In the genomic region with DNA sequence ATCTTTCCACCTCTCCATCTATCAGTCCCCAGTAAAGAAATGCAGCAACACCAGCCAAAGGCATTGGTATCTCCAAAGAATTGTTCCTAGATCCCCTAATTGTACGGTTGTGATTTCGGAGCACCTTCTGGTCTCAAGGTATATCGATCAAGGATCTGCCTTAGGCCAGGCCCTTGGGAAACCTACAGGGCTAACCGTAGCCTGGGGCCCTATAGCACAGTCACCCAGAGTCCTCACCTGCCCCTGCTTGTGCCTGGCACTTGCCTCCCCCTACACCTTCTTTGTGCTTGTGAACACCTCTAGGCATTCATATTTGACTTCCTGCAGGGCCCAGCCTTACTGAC, we compare ENCODE assay signal across 9 cellular contexts. TPM values are rescaled to one million over a fixed set of nuclear protein-coding genes. Genes with fewer than 3 reads are reported as not detected.
DNase-seq lines count a peak whose midpoint lies in the region; ATAC-seq, FAIRE-seq and TF ChIP-seq lines count a peak whose summit lies in the region.
"Had no signal": no experiment of that assay in that cellular context is flagged by ENCODE, and none has a peak within 500 bp of the region (broad histone marks: within the 10 kb centered on the region; RNA-seq: fewer than 3 reads in every experiment).

No MANE protein-coding gene starts in this region.

- H3K36me3 Mint-ChIP-seq in central memory CD8-positive, alpha-beta T cell (ENCODE audit: insufficient read depth), result peaks cover 78% of the 10 kb centered on the region
- H3K36me3 Mint-ChIP-seq in naive thymus-derived CD4-positive, alpha-beta T cell, result peaks cover 28 to 56% (median 37%) of the 10 kb centered on the region in 5 donors

- no peak for ATAC-seq in A549
- no peak for ATAC-seq in central memory CD8-positive, alpha-beta T cell (replicated peaks; ENCODE audit: extremely low read depth, poor library complexity, severe bottlenecking)
- no peak for ATAC-seq in naive thymus-derived CD4-positive, alpha-beta T cell

- FAIRE-seq in A549 (lab: Jason Lieb, UNC), result no peak
- FAIRE-seq: endometrium had no signal

- H3K4me1 Mint-ChIP-seq in central memory CD8-positive, alpha-beta T cell, result peaks cover 61% of the 10 kb centered on the region
- peaks cover 29 to 71% (median 54%) of the 10 kb centered on the region in 7 donors for H3K4me1 Mint-ChIP-seq in naive thymus-derived CD4-positive, alpha-beta T cell

- no peak for TF ChIP-seq EP300 in A549 (IDR thresholded peaks at IDR 0.05)

- H3K27ac ChIP-seq in A549, result peak overlapping the region; percentile 82 to 84
- peak overlapping the region; percentile 61 for H3K27ac ChIP-seq in HEK293 (ENCODE audit: extremely low read depth, low read depth, low read length)
- peak overlapping the region; percentile 33 for H3K27ac ChIP-seq in naive thymus-derived CD4-positive, alpha-beta T cell (ENCODE audit: low read depth, low read length)

- CTCF ChIA-PET in A549 (lab: Yijun Ruan, JAX), result interaction anchor here (1.0 to 12.0 kb wide), 5 partner anchors 8 to 167 kb away, joined by 3 to 160 read pairs (median 4); a partner anchor contains a TSS
- CTCF ChIA-PET in HEK293 (lab: Yijun Ruan, JAX), result interaction anchor here (0.7 to 2.1 kb wide), 6 partner anchors 12 to 161 kb away, joined by 3 to 8 read pairs (median 4); a partner anchor contains a TSS
- CTCF ChIA-PET in naive thymus-derived CD4-positive, alpha-beta T cell (lab: Charles Lee), result interaction anchor here (7.2 kb wide), 1 partner anchor 20 kb away, joined by 70 read pairs; a partner anchor contains a TSS

- 77% methylated on average over 4 of the region's 4 CpGs for WGBS in A549 (ENCODE audit: missing lambda C conversion rate)

- no peak; the same call in 2 of the 3 replicates for TF ChIP-seq CTCF in A549 (IDR thresholded peaks at IDR 0.05)
- TF ChIP-seq CTCF in HEK293 (tag by site-specific recombination; IDR thresholded peaks at IDR 0.05), result no peak

- DNase-seq in A549 (ENCODE audit: low read depth in 1 of 2, low spot score in 1 of 2) (no peak), middle frontal gyrus (ENCODE audit: extremely low spot score, low spot score) (no peak), NCI-H2227 (lab: John Stamatoyannopoulos, UW; ENCODE audit: unreplicated experiment) (no peak), globus pallidus (ENCODE audit: low spot score) (no peak)
- no peak for DNase-seq in central memory CD8-positive, alpha-beta T cell (ENCODE audit: low spot score in 2 of 2)
- no peak for DNase-seq in naive thymus-derived CD4-positive, alpha-beta T cell
- no peak for DNase-seq in stimulated activated CD4-positive, alpha-beta T cell treated with anti-CD3 and anti-CD28 coated beads, Interleukin-2, amount 100 ng/mL, for 48 hours

- no peaks in the 10 kb centered on the region for H3K27me3 ChIP-seq in naive thymus-derived CD4-positive, alpha-beta T cell (ENCODE audit: control insufficient read depth in 2 of 2, insufficient read depth in 2 of 2, low read length in 2 of 2)

- H3K4me3 ChIP-seq in A549 (peak overlapping the region; percentile 46), HEK293 (ENCODE audit: low read depth, low read length) (peak overlapping the region; percentile 21)
- no peak overlapping the region for H3K4me3 ChIP-seq in naive thymus-derived CD4-positive, alpha-beta T cell (ENCODE audit: low read length)

- peak overlapping the region; percentile 98 for H3K27ac Mint-ChIP-seq in central memory CD8-positive, alpha-beta T cell (ENCODE audit: low read depth)
- peak overlapping the region; percentile 77 to 100 (median 91) for H3K27ac Mint-ChIP-seq in naive thymus-derived CD4-positive, alpha-beta T cell

- H3K9me3 Mint-ChIP-seq in central memory CD8-positive, alpha-beta T cell, result peaks cover 6% of the 10 kb centered on the region
- peaks cover 0 to 21% (median 0%) of the 10 kb centered on the region in 11 donors for H3K9me3 Mint-ChIP-seq in naive thymus-derived CD4-positive, alpha-beta T cell

- peaks cover 19% of the 10 kb centered on the region for H3K27me3 Mint-ChIP-seq in central memory CD8-positive, alpha-beta T cell
- peaks cover 0 to 6% (median 0%) of the 10 kb centered on the region in 5 donors for H3K27me3 Mint-ChIP-seq in naive thymus-derived CD4-positive, alpha-beta T cell

- peak overlapping the region; percentile 79 for H3K4me2 ChIP-seq in A549

- POLR2A ChIA-PET in A549 (lab: Yijun Ruan, JAX) (interaction anchor here (1.7 to 7.9 kb wide), 4 partner anchors 17 to 68 kb away, joined by 5 to 159 read pairs (median 26); a partner anchor contains a TSS), HEK293 (lab: Yijun Ruan, JAX) (interaction anchor here (0.6 to 9.6 kb wide), 7 partner anchors 12 to 108 kb away, joined by 3 to 218 read pairs (median 4); a partner anchor contains a TSS)
- POLR2A ChIA-PET in naive thymus-derived CD4-positive, alpha-beta T cell (lab: Charles Lee), result interaction anchor here (1.2 to 10.9 kb wide), 6 partner anchors 8 to 88 kb away, joined by 3 to 436 read pairs (median 124); a partner anchor contains a TSS

- H3K4me3 Mint-ChIP-seq in central memory CD8-positive, alpha-beta T cell, result peak overlapping the region; percentile 77
- peak overlapping the region in 8 of 10 donors; percentile 17 to 70 (median 60) for H3K4me3 Mint-ChIP-seq in naive thymus-derived CD4-positive, alpha-beta T cell

- H3K9me3 ChIP-seq in A549 (no peaks in the 10 kb centered on the region), HEK293 (ENCODE audit: control insufficient read depth, insufficient read depth, low read depth, low read length) (no peaks in the 10 kb centered on the region)
- H3K9me3 ChIP-seq in naive thymus-derived CD4-positive, alpha-beta T cell (ENCODE audit: control insufficient read depth in 2 of 3, low read length in 3 of 3), result no peaks in the 10 kb centered on the region

- peaks cover 24 to 52% of the 10 kb centered on the region in 2 experiments for H3K36me3 ChIP-seq in HEK293 (ENCODE audit: control insufficient read depth in 2 of 2, insufficient read depth in 1 of 2, low read length in 2 of 2)
- peaks cover 40 to 53% (median 44%) of the 10 kb centered on the region in 3 experiments for H3K36me3 ChIP-seq in naive thymus-derived CD4-positive, alpha-beta T cell (ENCODE audit: control insufficient read depth in 2 of 3, insufficient read depth in 3 of 3, low read length in 3 of 3)

- TF ChIP-seq POLR2A in A549 (IDR thresholded peaks at IDR 0.05; ENCODE audit: low read length), result no peak

- intact Hi-C loops in naive thymus-derived CD4-positive, alpha-beta T cell (cut with micrococcal nuclease), result loop anchor here (10.0 kb wide), 5 partner anchors 158 to 1212 kb away; a partner anchor contains a TSS

- no peak for TF ChIP-seq RAD21 in A549 (conservative IDR thresholded peaks at IDR 0.05 in 1 of 2, IDR thresholded peaks at IDR 0.05 in 1 of 2)

- H3K4me1 ChIP-seq in A549, result peaks cover 22% of the 10 kb centered on the region
- H3K4me1 ChIP-seq in HEK293 (ENCODE audit: control insufficient read depth, insufficient read depth, low read length), result peaks cover 12% of the 10 kb centered on the region
- peaks cover 23 to 26% of the 10 kb centered on the region in 2 donors for H3K4me1 ChIP-seq in naive thymus-derived CD4-positive, alpha-beta T cell (ENCODE audit: control insufficient read depth in 2 of 2, insufficient read depth in 2 of 2, low read length in 2 of 2)

TF ChIP-seq in HEK293, 187 proteins besides CTCF, POLR2A, EP300 and RAD21 (continues in another document):
- no peak for TF ChIP-seq FEZF1 (tag by site-specific recombination; IDR thresholded peaks at IDR 0.05)
- TF ChIP-seq ZNF169 (tag by site-specific recombination; IDR thresholded peaks at IDR 0.05), result 0 out of 2 replicates have a peak, but pooled peaks have one; percentile 3

RNA-seq across cellular contexts. Expression of a gene that starts 16.8 kb away (rescaled TPM):
- polyA plus RNA-seq in A549 (2011; rRNA removed) (51.0 and 59.5 TPM in 2 replicates), A549 (2017; fragmentation: RNase III; extraction: RNeasy Plus Mini Kit Qiagen cat#74134 plus additional on column Dnase treatment) (124 to 137 TPM (median 130 TPM) in 3 replicates)
- polyA plus RNA-seq in A549 (2012; cell fraction: cytosol; rRNA removed), result 161 and 188 TPM in 2 replicates
- polyA plus RNA-seq in A549 (2012; cell fraction: nucleus; rRNA removed), result 627 and 727 TPM in 2 replicates
- 58.8 and 80.3 TPM in 2 replicates for polyA minus RNA-seq in A549 (2011; rRNA and poly(A)+ RNA removed)
- 10 to 100 TPM in 1 of 5 experiments, 1 to 10 TPM in 4; 1.1 to 97.7 (median 1.3) TPM for total RNA-seq in naive thymus-derived CD4-positive, alpha-beta T cell
- not detected for polyA plus RNA-seq in naive thymus-derived CD4-positive, alpha-beta T cell

RNA-seq across cellular contexts. Expression of a gene that starts 20.6 kb away (rescaled TPM):
- polyA plus RNA-seq in A549 (2011; rRNA removed) (21.9 and 32.7 TPM in 2 replicates), A549 (2017; fragmentation: RNase III; extraction: RNeasy Plus Mini Kit Qiagen cat#74134 plus additional on column Dnase treatment) (14.9 to 21.7 TPM (median 19.7 TPM) in 3 replicates)
- 15.5 and 16.9 TPM in 2 replicates for polyA plus RNA-seq in A549 (2012; cell fraction: cytosol; rRNA removed)
- 77.7 and 112 TPM in 2 replicates for polyA plus RNA-seq in A549 (2012; cell fraction: nucleus; rRNA removed)
- polyA minus RNA-seq in A549 (2011; rRNA and poly(A)+ RNA removed), result 51.7 and 53.5 TPM in 2 replicates
- total RNA-seq in naive thymus-derived CD4-positive, alpha-beta T cell, result 100 to 1,000 TPM; 124 to 366 (median 305) TPM
- 10 to 100 TPM; 25.1 to 32.7 TPM for polyA plus RNA-seq in naive thymus-derived CD4-positive, alpha-beta T cell

RNA-seq across cellular contexts. Expression of a gene that starts 21.9 kb away (rescaled TPM):
- 51.9 and 64.5 TPM in 2 replicates for polyA plus RNA-seq in A549 (2011; rRNA removed)
- polyA plus RNA-seq in A549 (2012; cell fraction: cytosol; rRNA removed), result 53.2 and 60.4 TPM in 2 replicates
- 320 and 331 TPM in 2 replicates for polyA plus RNA-seq in A549 (2012; cell fraction: nucleus; rRNA removed)
- polyA plus RNA-seq in A549 (2017; fragmentation: RNase III; extraction: RNeasy Plus Mini Kit Qiagen cat#74134 plus additional on column Dnase treatment), result 58.2 to 60.1 TPM (median 59.2 TPM) in 3 replicates
- 118 and 167 TPM in 2 replicates for polyA minus RNA-seq in A549 (2011; rRNA and poly(A)+ RNA removed)
- 10 to 100 TPM; 31.6 to 68.9 (median 31.9) TPM for total RNA-seq in naive thymus-derived CD4-positive, alpha-beta T cell
- polyA plus RNA-seq in naive thymus-derived CD4-positive, alpha-beta T cell, result 10 to 100 TPM; 15.2 to 17.4 TPM

RNA-seq across cellular contexts. Expression of a gene that starts 37.2 kb away (rescaled TPM):
- polyA plus RNA-seq in A549 (2011; rRNA removed) (3.0 and 3.3 TPM in 2 replicates), A549 (2017; fragmentation: RNase III; extraction: RNeasy Plus Mini Kit Qiagen cat#74134 plus additional on column Dnase treatment) (4.1 to 6.6 TPM (median 6.1 TPM) in 3 replicates)
- 4.7 and 6.0 TPM in 2 replicates for polyA plus RNA-seq in A549 (2012; cell fraction: cytosol; rRNA removed)
- 5.1 and 6.7 TPM in 2 replicates for polyA plus RNA-seq in A549 (2012; cell fraction: nucleus; rRNA removed)
- polyA minus RNA-seq in A549 (2011; rRNA and poly(A)+ RNA removed), result 3.4 and 3.8 TPM in 2 replicates
- total RNA-seq in naive thymus-derived CD4-positive, alpha-beta T cell, result 10 to 100 TPM in 3 of 5 experiments, 1 to 10 TPM in 2; 5.4 to 16.1 (median 13.4) TPM
- polyA plus RNA-seq in naive thymus-derived CD4-positive, alpha-beta T cell, result 10 to 100 TPM; 16.7 to 23.7 TPM

RNA-seq across cellular contexts. Expression of a gene that starts 51.0 kb away (rescaled TPM):
- polyA plus RNA-seq in A549 (2011; rRNA removed), result 21.8 and 22.8 TPM in 2 replicates
- polyA plus RNA-seq in A549 (2012; cell fraction: cytosol; rRNA removed), result 27.0 and 28.5 TPM in 2 replicates
- 17.3 and 18.3 TPM in 2 replicates for polyA plus RNA-seq in A549 (2012; cell fraction: nucleus; rRNA removed)
- 16.0 to 19.2 TPM (median 17.0 TPM) in 3 replicates for polyA plus RNA-seq in A549 (2017; fragmentation: RNase III; extraction: RNeasy Plus Mini Kit Qiagen cat#74134 plus additional on column Dnase treatment)
- 94.8 and 135 TPM in 2 replicates for polyA minus RNA-seq in A549 (2011; rRNA and poly(A)+ RNA removed)
- total RNA-seq in naive thymus-derived CD4-positive, alpha-beta T cell, result 10 to 100 TPM; 23.1 to 49.7 (median 26.5) TPM
- 10 to 100 TPM; 40.4 to 45.9 TPM for polyA plus RNA-seq in naive thymus-derived CD4-positive, alpha-beta T cell

Comparison
In these comparisons a context has a peak if more than half of its experiments do, and no peak if none do; other contexts are left out.
1. H3K27ac ChIP-seq: peak in every context shown above with its lines; median percentile 83 in A549; 61 in HEK293; 33 in naive thymus-derived CD4-positive, alpha-beta T cell.
2. RNA of a gene that starts 16.8 kb away (polyA plus RNA-seq): 51.0 to 727 TPM in A549; not detected in naive thymus-derived CD4-positive, alpha-beta T cell; every median in the first group is over 10 times any median in the second.